In the genomic region with DNA sequence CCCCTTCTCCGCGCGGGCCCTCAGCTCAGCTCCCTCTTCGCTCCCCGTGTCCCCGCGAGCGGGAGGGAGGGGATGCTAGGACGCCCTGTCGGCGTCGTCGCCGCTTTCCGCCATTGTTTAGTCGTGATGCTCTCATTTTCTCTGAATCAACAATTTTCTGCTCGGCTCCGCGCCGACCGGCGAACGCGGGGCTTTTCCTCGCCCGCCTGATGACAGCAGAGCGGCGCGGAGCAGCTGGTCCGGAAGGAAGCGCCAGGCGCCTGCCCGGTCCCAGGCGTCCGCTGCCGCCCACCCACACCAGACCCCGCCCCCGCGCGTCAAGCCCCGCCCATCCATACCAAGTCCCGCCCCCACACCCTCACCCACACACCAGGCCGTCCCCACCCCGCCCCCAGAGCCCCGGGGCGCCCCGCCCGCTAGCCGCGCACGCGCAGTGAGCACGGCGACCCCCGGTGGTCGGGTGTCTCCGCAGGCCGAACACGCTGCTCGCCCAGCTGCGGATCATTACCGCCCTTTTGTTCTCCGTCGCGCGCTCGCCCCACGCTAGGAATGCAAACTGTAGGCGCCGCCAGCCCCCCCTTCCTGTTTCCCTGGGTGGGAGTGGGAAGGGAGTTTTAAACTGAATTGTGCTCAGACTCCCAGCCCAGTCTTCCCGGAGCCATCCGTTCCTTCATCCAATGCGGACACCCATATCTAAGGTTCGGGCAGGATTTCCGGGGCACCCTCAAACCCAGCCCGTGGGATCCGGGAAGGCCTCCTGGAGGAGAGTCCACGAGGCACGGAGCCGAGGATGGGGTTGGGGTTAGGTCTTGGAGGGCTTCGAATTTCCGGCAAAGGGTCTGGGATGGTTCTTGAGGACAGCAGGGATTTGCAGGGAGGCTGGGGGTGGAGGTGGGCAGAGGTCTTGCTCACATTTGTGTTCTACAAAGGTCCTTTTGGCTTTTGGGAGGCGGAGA, we compare ENCODE assay signal across 8 cellular contexts. TPM values are rescaled to one million over a fixed set of nuclear protein-coding genes. Genes with fewer than 3 reads are reported as not detected.
A peak's percentile ranks its signal among the peaks of the same experiment; 100 is the strongest.
DNase-seq lines count a peak whose midpoint lies in the region; ATAC-seq, FAIRE-seq and TF ChIP-seq lines count a peak whose summit lies in the region.

No MANE protein-coding gene starts in this region.

- CTCF ChIA-PET in activated naive CD4-positive, alpha-beta T cell treated with anti-CD3 and anti-CD28 coated beads, Interleukin-2, amount 10 ng/mL, durations not matched to agents 7 days and 5 days (lab: Charles Lee): interaction anchor here (1.9 kb wide), 1 partner anchor 16 kb away, joined by 5 read pairs; no protein-coding TSS in a partner anchor

- peaks cover 74% of the 10 kb centered on the region for H3K27me3 Mint-ChIP-seq in activated naive CD4-positive, alpha-beta T cell treated with anti-CD3 and anti-CD28 coated beads, Interleukin-2, amount 10 ng/mL, durations not matched to agents 7 days and 5 days
- peaks cover 22% of the 10 kb centered on the region for H3K27me3 Mint-ChIP-seq in glutamatergic neuron (ENCODE audit: unreplicated experiment)

- peak in 12 of 14 donors; percentile 18 to 73 (median 54) for DNase-seq in C1 segment of cervical spinal cord (lab: John Stamatoyannopoulos, UW)
- DNase-seq in H54 (ENCODE audit: insufficient read length, low spot score): no peak
- DNase-seq in activated naive CD4-positive, alpha-beta T cell treated with anti-CD3 and anti-CD28 coated beads, Interleukin-2, amount 10 ng/mL, durations not matched to agents 7 days and 5 days: peak; percentile 64
- peak; percentile 94 for DNase-seq in glutamatergic neuron
- peak; percentile 56 for DNase-seq in pons (ENCODE audit: low spot score)
- no peak for DNase-seq in tibial nerve (ENCODE audit: low spot score in 2 of 2)

- no peaks in the 10 kb centered on the region for H3K9me3 ChIP-seq in tibial nerve

- peak overlapping the region; percentile 73 for H3K4me3 Mint-ChIP-seq in activated naive CD4-positive, alpha-beta T cell treated with anti-CD3 and anti-CD28 coated beads, Interleukin-2, amount 10 ng/mL, durations not matched to agents 7 days and 5 days
- peak overlapping the region; percentile 81 for H3K4me3 Mint-ChIP-seq in glutamatergic neuron (ENCODE audit: unreplicated experiment)

- H3K36me3 Mint-ChIP-seq in activated naive CD4-positive, alpha-beta T cell treated with anti-CD3 and anti-CD28 coated beads, Interleukin-2, amount 10 ng/mL, durations not matched to agents 7 days and 5 days: no peaks in the 10 kb centered on the region
- peaks cover 6% of the 10 kb centered on the region for H3K36me3 Mint-ChIP-seq in glutamatergic neuron (ENCODE audit: unreplicated experiment)

- no peak for FAIRE-seq in H54 (lab: Jason Lieb, UNC)

- H3K27ac Mint-ChIP-seq in activated naive CD4-positive, alpha-beta T cell treated with anti-CD3 and anti-CD28 coated beads, Interleukin-2, amount 10 ng/mL, durations not matched to agents 7 days and 5 days: no peak overlapping the region
- peak overlapping the region; percentile 80 for H3K27ac Mint-ChIP-seq in glutamatergic neuron (ENCODE audit: unreplicated experiment)

- H3K4me3 ChIP-seq in tibial nerve: peak overlapping the region; percentile 20 to 52 (median 41)

- peaks cover 0 to 45% of the 10 kb centered on the region in 2 donors for H3K27me3 ChIP-seq in tibial nerve

- no peak for ATAC-seq in GM18873 (IDR thresholded peaks at IDR 0.05; ENCODE audit: low FRiP score, unreplicated experiment)

- 6 to 9% methylated on average over 53 to 55 of the region's 83 CpGs for WGBS in tibial nerve, 2 donors

- H3K4me1 Mint-ChIP-seq in activated naive CD4-positive, alpha-beta T cell treated with anti-CD3 and anti-CD28 coated beads, Interleukin-2, amount 10 ng/mL, durations not matched to agents 7 days and 5 days: peaks cover 15% of the 10 kb centered on the region
- peaks cover 7% of the 10 kb centered on the region for H3K4me1 Mint-ChIP-seq in glutamatergic neuron (ENCODE audit: low read depth, unreplicated experiment)

- peaks cover 0 to 14% (median 5%) of the 10 kb centered on the region in 4 donors for H3K4me1 ChIP-seq in tibial nerve

- no peak for TF ChIP-seq EP300 in tibial nerve (IDR thresholded peaks at IDR 0.05)

- no peak overlapping the region for H3K27ac ChIP-seq in tibial nerve

- TF ChIP-seq CTCF in glutamatergic neuron (IDR thresholded peaks at IDR 0.05; ENCODE audit: partially characterized antibody, unreplicated experiment) (no peak), tibial nerve (IDR thresholded peaks at IDR 0.05) (no peak)

- TF ChIP-seq POLR2A in H54 (IDR thresholded peaks at IDR 0.05; ENCODE audit: low read depth, low read length) (peak; percentile 29; the same call in 1 of the 2 replicates), tibial nerve (IDR thresholded peaks at IDR 0.05) (no peak)

- H3K9me3 Mint-ChIP-seq in activated naive CD4-positive, alpha-beta T cell treated with anti-CD3 and anti-CD28 coated beads, Interleukin-2, amount 10 ng/mL, durations not matched to agents 7 days and 5 days: no peaks in the 10 kb centered on the region
- peaks cover 11% of the 10 kb centered on the region for H3K9me3 Mint-ChIP-seq in glutamatergic neuron (ENCODE audit: unreplicated experiment)

- no peaks in the 10 kb centered on the region for H3K36me3 ChIP-seq in tibial nerve

TF ChIP-seq in PFSK-1, 5 proteins besides CTCF, POLR2A, EP300 and RAD21:
- no peak for TF ChIP-seq POLR2AphosphoS5 (IDR thresholded peaks at IDR 0.05; ENCODE audit: low read depth, low read length)
- no peak for TF ChIP-seq SIN3A (IDR thresholded peaks at IDR 0.05; ENCODE audit: borderline replicate concordance, insufficient read depth, low read length)
- TF ChIP-seq FOXP2 (optimal IDR thresholded peaks at IDR 0.05; ENCODE audit: borderline replicate concordance, extremely low read depth, extremely low read length, insufficient read depth): peak; percentile 36
- TF ChIP-seq, protein P1, sequence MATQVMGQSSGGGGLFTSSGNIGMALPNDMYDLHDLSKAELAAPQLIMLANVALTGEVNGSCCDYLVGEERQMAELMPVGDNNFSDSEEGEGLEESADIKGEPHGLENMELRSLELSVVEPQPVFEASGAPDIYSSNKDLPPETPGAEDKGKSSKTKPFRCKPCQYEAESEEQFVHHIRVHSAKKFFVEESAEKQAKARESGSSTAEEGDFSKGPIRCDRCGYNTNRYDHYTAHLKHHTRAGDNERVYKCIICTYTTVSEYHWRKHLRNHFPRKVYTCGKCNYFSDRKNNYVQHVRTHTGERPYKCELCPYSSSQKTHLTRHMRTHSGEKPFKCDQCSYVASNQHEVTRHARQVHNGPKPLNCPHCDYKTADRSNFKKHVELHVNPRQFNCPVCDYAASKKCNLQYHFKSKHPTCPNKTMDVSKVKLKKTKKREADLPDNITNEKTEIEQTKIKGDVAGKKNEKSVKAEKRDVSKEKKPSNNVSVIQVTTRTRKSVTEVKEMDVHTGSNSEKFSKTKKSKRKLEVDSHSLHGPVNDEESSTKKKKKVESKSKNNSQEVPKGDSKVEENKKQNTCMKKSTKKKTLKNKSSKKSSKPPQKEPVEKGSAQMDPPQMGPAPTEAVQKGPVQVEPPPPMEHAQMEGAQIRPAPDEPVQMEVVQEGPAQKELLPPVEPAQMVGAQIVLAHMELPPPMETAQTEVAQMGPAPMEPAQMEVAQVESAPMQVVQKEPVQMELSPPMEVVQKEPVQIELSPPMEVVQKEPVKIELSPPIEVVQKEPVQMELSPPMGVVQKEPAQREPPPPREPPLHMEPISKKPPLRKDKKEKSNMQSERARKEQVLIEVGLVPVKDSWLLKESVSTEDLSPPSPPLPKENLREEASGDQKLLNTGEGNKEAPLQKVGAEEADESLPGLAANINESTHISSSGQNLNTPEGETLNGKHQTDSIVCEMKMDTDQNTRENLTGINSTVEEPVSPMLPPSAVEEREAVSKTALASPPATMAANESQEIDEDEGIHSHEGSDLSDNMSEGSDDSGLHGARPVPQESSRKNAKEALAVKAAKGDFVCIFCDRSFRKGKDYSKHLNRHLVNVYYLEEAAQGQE (IDR thresholded peaks at IDR 0.05; ENCODE audit: insufficient read depth in 1 of 2, low read depth in 2 of 2, low read length in 2 of 2): no peak

RNA-seq across cellular contexts. Expression of gene SLC32A1, which starts 49.8 kb away (rescaled TPM):
- not detected for polyA plus RNA-seq in PFSK-1 (2012; ENCODE audit: insufficient read length, low read depth)
- total RNA-seq in glutamatergic neuron (ENCODE audit: unreplicated experiment): 0.59 TPM
- not detected for total RNA-seq in tibial nerve

Comparison
In these comparisons a context has a peak if more than half of its experiments do, and no peak if none do; other contexts are left out.
1. DNase-seq: peak in C1 segment of cervical spinal cord (12 of 14), activated naive CD4-positive, alpha-beta T cell treated with anti-CD3 and anti-CD28 coated beads, Interleukin-2, amount 10 ng/mL, durations not matched to agents 7 days and 5 days (single experiment), glutamatergic neuron (single experiment) and pons (single experiment); none in H54 (single experiment) and tibial nerve (0 of 2).